ENCODE assay signal across 12 cellular contexts in genomic region chr4:124111411-124111810, GRCh38.
"Had no signal": no experiment of that assay in that cellular context is flagged by ENCODE, and none has a peak within 500 bp of the region (broad histone marks: within the 10 kb centered on the region; RNA-seq: fewer than 3 reads in every experiment).

No MANE protein-coding gene starts in this region.

- H3K27me3 ChIP-seq: neutrophil, upper lobe of left lung had no signal

- DNase-seq: activated CD4-positive, alpha-beta T cell treated with anti-CD3 and anti-CD28 coated beads, Interleukin-2, amount 10 ng/mL, durations not matched to agents 7 days and 5 days; activated CD4-positive, CD25-positive, alpha-beta regulatory T cell; glutamatergic neuron; stimulated activated CD4-positive, alpha-beta T cell treated with anti-CD3 and anti-CD28 coated beads, Interleukin-12 subunit alpha, Interleukin-12 subunit beta, amount 100 ng/mL, for 4 hours; stimulated activated CD4-positive, alpha-beta T cell treated with anti-CD3 and anti-CD28 coated beads, Interleukin-2, amount 100 ng/mL, for 48 hours; stimulated activated CD8-positive, alpha-beta memory T cell treated with anti-CD3 and anti-CD28 coated beads, Interleukin-4, amount 100 ng/mL, for 48 hours; upper lobe of left lung had no signal

- H3K9me3 ChIP-seq: neutrophil, upper lobe of left lung had no signal

- H3K4me3 ChIP-seq: upper lobe of left lung had no signal

- H3K27me3 Mint-ChIP-seq: activated CD4-positive, alpha-beta T cell treated with anti-CD3 and anti-CD28 coated beads, Interleukin-2, amount 10 ng/mL, durations not matched to agents 7 days and 5 days; progenitor cell of endocrine pancreas; stimulated activated naive CD8-positive, alpha-beta T cell treated with anti-CD3 and anti-CD28 coated beads, Interleukin-15, Interleukin-2, amounts not matched to agents 100 ng/mL and 50 ng/mL, for 24 hours had no signal

- H3K36me3 ChIP-seq: neutrophil, upper lobe of left lung had no signal

- H3K9me3 Mint-ChIP-seq: activated CD4-positive, alpha-beta T cell treated with anti-CD3 and anti-CD28 coated beads, Interleukin-2, amount 10 ng/mL, durations not matched to agents 7 days and 5 days; activated naive CD4-positive, alpha-beta T cell treated with anti-CD3 and anti-CD28 coated beads, Interleukin-2, amount 50 U/mL, for 72 hours; endodermal cell had no signal

- H3K27ac Mint-ChIP-seq: activated CD4-positive, alpha-beta T cell treated with anti-CD3 and anti-CD28 coated beads, Interleukin-2, amount 10 ng/mL, durations not matched to agents 7 days and 5 days; activated naive CD4-positive, alpha-beta T cell treated with anti-CD3 and anti-CD28 coated beads, Interleukin-2, amount 50 U/mL, for 72 hours; endodermal cell; progenitor cell of endocrine pancreas; stimulated activated naive CD8-positive, alpha-beta T cell treated with anti-CD3 and anti-CD28 coated beads, Interleukin-15, Interleukin-2, amounts not matched to agents 100 ng/mL and 50 ng/mL, for 24 hours had no signal

- H3K4me3 Mint-ChIP-seq: activated CD4-positive, alpha-beta T cell treated with anti-CD3 and anti-CD28 coated beads, Interleukin-2, amount 10 ng/mL, durations not matched to agents 7 days and 5 days; endodermal cell; stimulated activated naive CD8-positive, alpha-beta T cell treated with anti-CD3 and anti-CD28 coated beads, Interleukin-15, Interleukin-2, amounts not matched to agents 100 ng/mL and 50 ng/mL, for 24 hours had no signal

- H3K4me1 Mint-ChIP-seq: activated CD4-positive, alpha-beta T cell treated with anti-CD3 and anti-CD28 coated beads, Interleukin-2, amount 10 ng/mL, durations not matched to agents 7 days and 5 days had no signal

- ATAC-seq: activated naive CD4-positive, alpha-beta T cell treated with anti-CD3 and anti-CD28 coated beads, Interleukin-2, amount 50 U/mL, for 72 hours had no signal

- H3K36me3 Mint-ChIP-seq: activated naive CD4-positive, alpha-beta T cell treated with anti-CD3 and anti-CD28 coated beads, Interleukin-2, amount 50 U/mL, for 72 hours had no signal

- H3K27ac ChIP-seq: neutrophil had no signal
